ENCODE assay signal across 23 cellular contexts in genomic region chr7:13541326-13541725, GRCh38.
DNase-seq lines count a peak whose midpoint lies in the region; ATAC-seq and TF ChIP-seq lines count a peak whose summit lies in the region.
"Had no signal": no experiment of that assay in that cellular context is flagged by ENCODE, and none has a peak within 500 bp of the region (broad histone marks: within the 10 kb centered on the region; RNA-seq: fewer than 3 reads in every experiment).

No MANE protein-coding gene starts in this region.

- H3K27ac ChIP-seq in IMR-90 (ENCODE audit: insufficient read depth, low read length) (no peak overlapping the region), smooth muscle cell (ENCODE audit: low read depth) (peak overlapping the region; percentile 57), foreskin keratinocyte (no peak overlapping the region)
- H3K27ac ChIP-seq: A549; BLaER1 treated with 17β-estradiol and CSF1 and Interleukin-3, amounts not matched to agents 10 nM and 100 nM had no signal

- no peaks in the 10 kb centered on the region for H3K79me1 ChIP-seq in IMR-90 (ENCODE audit: low read depth in 1 of 2, low read length in 2 of 2)

- H3K4me1 Mint-ChIP-seq in activated CD4-positive, alpha-beta memory T cell treated with anti-CD3 and anti-CD28 coated beads for 36 hours (ENCODE audit: low read depth) = no peaks in the 10 kb centered on the region
- H3K4me1 Mint-ChIP-seq in activated CD8-positive, alpha-beta memory T cell treated with anti-CD3 and anti-CD28 coated beads, Interleukin-2, amount 10 ng/mL, durations not matched to agents 7 days and 5 days = no peaks in the 10 kb centered on the region
- H3K4me1 Mint-ChIP-seq: CD14-positive monocyte; CD8-positive, alpha-beta memory T cell had no signal

- in situ Hi-C loops in IMR-90 (cut with MboI; ENCODE audit: low sequenced_read_pairs) = loop anchor here (25.0 kb wide), 1 partner anchor 471 kb away; no protein-coding TSS in a partner anchor

- H4K20me1 ChIP-seq in IMR-90 (ENCODE audit: insufficient read depth, low read length) = no peaks in the 10 kb centered on the region
- no peaks in the 10 kb centered on the region for H4K20me1 ChIP-seq in smooth muscle cell (ENCODE audit: low read depth)
- H4K20me1 ChIP-seq: BLaER1 treated with 17β-estradiol and CSF1 and Interleukin-3, amounts not matched to agents 10 nM and 100 nM had no signal

- H2BK20ac ChIP-seq in IMR-90 (ENCODE audit: low read depth, low read length) = no peak overlapping the region

- no peak overlapping the region for H3K4me3 Mint-ChIP-seq in activated CD4-positive, alpha-beta memory T cell treated with anti-CD3 and anti-CD28 coated beads for 36 hours
- H3K4me3 Mint-ChIP-seq in activated CD8-positive, alpha-beta memory T cell treated with anti-CD3 and anti-CD28 coated beads, Interleukin-2, amount 10 ng/mL, durations not matched to agents 7 days and 5 days = no peak overlapping the region
- H3K4me3 Mint-ChIP-seq: CD14-positive monocyte; CD4-positive, alpha-beta T cell; CD8-positive, alpha-beta memory T cell; GM23338 had no signal

- H4K5ac ChIP-seq in IMR-90 (ENCODE audit: low read depth, low read length) = no peak overlapping the region

- no peaks in the 10 kb centered on the region for H3K79me2 ChIP-seq in smooth muscle cell (ENCODE audit: low read depth)

- POLR2A ChIA-PET in IMR-90 (lab: Charles Lee; ENCODE audit: unreplicated experiment) = no interaction called here
- POLR2A ChIA-PET in activated CD4-positive, alpha-beta memory T cell treated with anti-CD3 and anti-CD28 coated beads for 36 hours (lab: Charles Lee) = no interaction called here

- H3F3A ChIP-seq in smooth muscle cell (ENCODE audit: low read depth) = peaks cover 8% of the 10 kb centered on the region

- H3K18ac ChIP-seq in IMR-90 (ENCODE audit: low read depth, low read length) = no peak overlapping the region

- H3K4me2 ChIP-seq in IMR-90 (ENCODE audit: low read depth, low read length) (no peak overlapping the region), smooth muscle cell (peak overlapping the region; percentile 72)
- H3K4me2 ChIP-seq: A549; BLaER1 treated with 17β-estradiol and CSF1 and Interleukin-3, amounts not matched to agents 10 nM and 100 nM; GM23338 had no signal

- H3K9me3 ChIP-seq in IMR-90 (ENCODE audit: control insufficient read depth, insufficient read depth, low read length) = no peaks in the 10 kb centered on the region
- H3K9me3 ChIP-seq in smooth muscle cell (replicated peaks; ENCODE audit: low read depth) = no peaks in the 10 kb centered on the region
- H3K9me3 ChIP-seq: A549; BE2C; BLaER1 treated with 17β-estradiol and CSF1 and Interleukin-3, amounts not matched to agents 10 nM and 100 nM; HAP-1 had no signal

- no peak overlapping the region for H2BK120ac ChIP-seq in IMR-90 (ENCODE audit: low read depth, low read length)

- H2BK15ac ChIP-seq in IMR-90 (ENCODE audit: low read depth, low read length) = no peak overlapping the region

- no peak for TF ChIP-seq POLR2A in IMR-90 (IDR thresholded peaks at IDR 0.05; ENCODE audit: low read depth, low read length)

- H3K4me3 ChIP-seq in IMR-90 (ENCODE audit: insufficient read depth, low read depth, low read length) (no peak overlapping the region), smooth muscle cell (no peak overlapping the region)
- H3K4me3 ChIP-seq: A549; BLaER1 treated with 17β-estradiol and CSF1 and Interleukin-3, amounts not matched to agents 10 nM and 100 nM; GM23338; HAP-1 had no signal

- no peak overlapping the region for H3K27ac Mint-ChIP-seq in activated CD4-positive, alpha-beta memory T cell treated with anti-CD3 and anti-CD28 coated beads for 36 hours
- no peak overlapping the region for H3K27ac Mint-ChIP-seq in activated CD8-positive, alpha-beta memory T cell treated with anti-CD3 and anti-CD28 coated beads, Interleukin-2, amount 10 ng/mL, durations not matched to agents 7 days and 5 days
- H3K27ac Mint-ChIP-seq: CD14-positive monocyte; CD4-positive, alpha-beta T cell; CD8-positive, alpha-beta memory T cell; GM23338; HFFc6 had no signal

- intact Hi-C loops in IMR-90 (cut with micrococcal nuclease) = loop anchor here (5.0 kb wide), 1 partner anchor 446 kb away; the partner anchor contains the start of gene ETV1
- intact Hi-C loops in activated CD4-positive, alpha-beta memory T cell treated with anti-CD3 and anti-CD28 coated beads for 36 hours (cut with micrococcal nuclease) = no loop called here

- H3K56ac ChIP-seq in IMR-90 (ENCODE audit: extremely low read depth, insufficient read depth, low read length) = no peak overlapping the region

- H4K91ac ChIP-seq in IMR-90 (ENCODE audit: insufficient read depth, low read depth, low read length) = no peak overlapping the region

- no peak overlapping the region for H3K4ac ChIP-seq in IMR-90 (ENCODE audit: low read depth, low read length)

- H2AFZ ChIP-seq in IMR-90 (replicated peaks; ENCODE audit: low read length, poor library complexity) = no peak overlapping the region
- no peak overlapping the region for H2AFZ ChIP-seq in smooth muscle cell (ENCODE audit: low read depth)
- H2AFZ ChIP-seq: GM23338 had no signal

- no TSS peak for BruUV-seq in IMR-90 (replicated peaks; lab: Mats Ljungman, UMichigan)

- H3K36me3 ChIP-seq in IMR-90 (ENCODE audit: control insufficient read depth, insufficient read depth, low read length) (no peaks in the 10 kb centered on the region), smooth muscle cell (ENCODE audit: low read depth) (no peaks in the 10 kb centered on the region)
- H3K36me3 ChIP-seq: BE2C; BLaER1 treated with 17β-estradiol and CSF1 and Interleukin-3, amounts not matched to agents 10 nM and 100 nM; HAP-1 had no signal

- no peak for TF ChIP-seq RAD21 in IMR-90 (IDR thresholded peaks at IDR 0.05; ENCODE audit: low read length)

- H3K36me3 Mint-ChIP-seq in activated CD4-positive, alpha-beta memory T cell treated with anti-CD3 and anti-CD28 coated beads for 36 hours = no peaks in the 10 kb centered on the region
- H3K36me3 Mint-ChIP-seq in activated CD8-positive, alpha-beta memory T cell treated with anti-CD3 and anti-CD28 coated beads, Interleukin-2, amount 10 ng/mL, durations not matched to agents 7 days and 5 days = no peaks in the 10 kb centered on the region
- H3K36me3 Mint-ChIP-seq: CD14-positive monocyte; CD8-positive, alpha-beta memory T cell had no signal

- no peak for TF ChIP-seq CTCF in IMR-90 (conservative IDR thresholded peaks at IDR 0.05; ENCODE audit: low read depth, low read length)
- no peak for TF ChIP-seq CTCF in smooth muscle cell (IDR thresholded peaks at IDR 0.05; ENCODE audit: borderline replicate concordance, insufficient read depth, poor library complexity, severe bottlenecking)
- TF ChIP-seq CTCF in foreskin keratinocyte (conservative IDR thresholded peaks at IDR 0.05) = no peak

- no peak overlapping the region for H3K14ac ChIP-seq in IMR-90 (replicated peaks; ENCODE audit: low read depth, low read length)

- no peak overlapping the region for H2BK5ac ChIP-seq in IMR-90 (ENCODE audit: low read depth, low read length, poor library complexity, severe bottlenecking)

- no peak overlapping the region for H3K23ac ChIP-seq in IMR-90 (ENCODE audit: low read depth, low read length)

- H3K9ac ChIP-seq in IMR-90 (ENCODE audit: low read depth, low read length) = no peak overlapping the region
- H3K9ac ChIP-seq in smooth muscle cell (ENCODE audit: low read depth) = no peak overlapping the region
- H3K9ac ChIP-seq: BLaER1 treated with 17β-estradiol and CSF1 and Interleukin-3, amounts not matched to agents 10 nM and 100 nM had no signal

- H2AK9ac ChIP-seq in IMR-90 (replicated peaks; ENCODE audit: low read depth, low read length, poor library complexity) = no peak overlapping the region

- dilution Hi-C loops in IMR-90 (cut with HindIII; ENCODE audit: low sequenced_read_pairs, unreplicated experiment) = no loop called here

- peak; percentile 53 for ATAC-seq in IMR-90 (ENCODE audit: low read depth)
- no peak for ATAC-seq in foreskin keratinocyte
- no peak for ATAC-seq in activated CD8-positive, alpha-beta memory T cell treated with anti-CD3 and anti-CD28 coated beads, Interleukin-2, amount 10 ng/mL, durations not matched to agents 7 days and 5 days
- ATAC-seq: A549, GM23338 had no signal

- no peak overlapping the region for H4K8ac ChIP-seq in IMR-90 (ENCODE audit: low read depth in 2 of 2, low read length in 2 of 2)

- H3K27me3 Mint-ChIP-seq in activated CD4-positive, alpha-beta memory T cell treated with anti-CD3 and anti-CD28 coated beads for 36 hours = no peaks in the 10 kb centered on the region
- no peaks in the 10 kb centered on the region for H3K27me3 Mint-ChIP-seq in activated CD8-positive, alpha-beta memory T cell treated with anti-CD3 and anti-CD28 coated beads, Interleukin-2, amount 10 ng/mL, durations not matched to agents 7 days and 5 days
- H3K27me3 Mint-ChIP-seq: CD4-positive, alpha-beta T cell had no signal

- H3K27me3 ChIP-seq in IMR-90 (ENCODE audit: control insufficient read depth, insufficient read depth, low read length) = no peaks in the 10 kb centered on the region
- no peaks in the 10 kb centered on the region for H3K27me3 ChIP-seq in smooth muscle cell (ENCODE audit: low read depth)
- no peaks in the 10 kb centered on the region for H3K27me3 ChIP-seq in foreskin keratinocyte
- H3K27me3 ChIP-seq: BE2C; BLaER1 treated with 17β-estradiol and CSF1 and Interleukin-3, amounts not matched to agents 10 nM and 100 nM had no signal

- no peak overlapping the region for H2AK5ac ChIP-seq in IMR-90 (ENCODE audit: low read depth, low read length)

- no peaks in the 10 kb centered on the region for H3K9me1 ChIP-seq in IMR-90 (ENCODE audit: insufficient read depth, low read length)

- CTCF ChIA-PET in IMR-90 (lab: Yijun Ruan, JAX) = no interaction called here
- CTCF ChIA-PET in activated CD4-positive, alpha-beta memory T cell treated with anti-CD3 and anti-CD28 coated beads for 36 hours (lab: Charles Lee) = interaction anchor here (1.3 kb wide), 1 partner anchor 1153 kb away, joined by 3 read pairs; no protein-coding TSS in a partner anchor
- CTCF ChIA-PET in activated CD8-positive, alpha-beta memory T cell treated with anti-CD3 and anti-CD28 coated beads, Interleukin-2, amount 10 ng/mL, durations not matched to agents 7 days and 5 days (lab: Charles Lee) = no interaction called here

- peak; percentile 39 for DNase-seq in IMR-90
- DNase-seq in amniotic epithelial cell (ENCODE audit: low read depth) = peak; percentile 10
- DNase-seq in fibroblast of gingiva (ENCODE audit: low read depth) = peak; percentile 14
- DNase-seq in smooth muscle cell (lab: John Stamatoyannopoulos, UW; ENCODE audit: unreplicated experiment) = no peak
- DNase-seq in foreskin keratinocyte = no peak
- no peak for DNase-seq in activated CD4-positive, alpha-beta memory T cell treated with anti-CD3 and anti-CD28 coated beads for 36 hours
- DNase-seq in activated CD8-positive, alpha-beta memory T cell treated with anti-CD3 and anti-CD28 coated beads, Interleukin-2, amount 10 ng/mL, durations not matched to agents 7 days and 5 days = no peak
- DNase-seq: 8988T; ACHN; AML-193; BE2C; CD4-positive, alpha-beta T cell; CD8-positive, alpha-beta memory T cell; DMS 273 treated with DMSO at 0.1 percent for 48 hours; DMS79; EL; GF-D8; HFFc6 had no signal

- H3K9me3 Mint-ChIP-seq in activated CD4-positive, alpha-beta memory T cell treated with anti-CD3 and anti-CD28 coated beads for 36 hours = no peaks in the 10 kb centered on the region
- no peaks in the 10 kb centered on the region for H3K9me3 Mint-ChIP-seq in activated CD8-positive, alpha-beta memory T cell treated with anti-CD3 and anti-CD28 coated beads, Interleukin-2, amount 10 ng/mL, durations not matched to agents 7 days and 5 days (ENCODE audit: low read depth)
- H3K9me3 Mint-ChIP-seq: CD4-positive, alpha-beta T cell; CD8-positive, alpha-beta memory T cell; GM23338; HFFc6 had no signal

- no peaks in the 10 kb centered on the region for H3K4me1 ChIP-seq in IMR-90 (ENCODE audit: control insufficient read depth, insufficient read depth, low read length)
- H3K4me1 ChIP-seq in smooth muscle cell (ENCODE audit: low read depth) = peaks cover 13% of the 10 kb centered on the region
- H3K4me1 ChIP-seq in foreskin keratinocyte = no peaks in the 10 kb centered on the region
- H3K4me1 ChIP-seq: A549; BE2C; BLaER1 treated with 17β-estradiol and CSF1 and Interleukin-3, amounts not matched to agents 10 nM and 100 nM; HAP-1 had no signal

Comparison
In these comparisons a context has a peak if more than half of its experiments do, and no peak if none do; other contexts are left out.
1. DNase-seq: peak in IMR-90 (single experiment), amniotic epithelial cell (single experiment) and fibroblast of gingiva (single experiment); none in smooth muscle cell (single experiment), foreskin keratinocyte (0 of 2), activated CD4-positive, alpha-beta memory T cell treated with anti-CD3 and anti-CD28 coated beads for 36 hours (single experiment) and activated CD8-positive, alpha-beta memory T cell treated with anti-CD3 and anti-CD28 coated beads, Interleukin-2, amount 10 ng/mL, durations not matched to agents 7 days and 5 days (single experiment).